ENCODE assay signal across 1 cellular context in the genomic region with DNA sequence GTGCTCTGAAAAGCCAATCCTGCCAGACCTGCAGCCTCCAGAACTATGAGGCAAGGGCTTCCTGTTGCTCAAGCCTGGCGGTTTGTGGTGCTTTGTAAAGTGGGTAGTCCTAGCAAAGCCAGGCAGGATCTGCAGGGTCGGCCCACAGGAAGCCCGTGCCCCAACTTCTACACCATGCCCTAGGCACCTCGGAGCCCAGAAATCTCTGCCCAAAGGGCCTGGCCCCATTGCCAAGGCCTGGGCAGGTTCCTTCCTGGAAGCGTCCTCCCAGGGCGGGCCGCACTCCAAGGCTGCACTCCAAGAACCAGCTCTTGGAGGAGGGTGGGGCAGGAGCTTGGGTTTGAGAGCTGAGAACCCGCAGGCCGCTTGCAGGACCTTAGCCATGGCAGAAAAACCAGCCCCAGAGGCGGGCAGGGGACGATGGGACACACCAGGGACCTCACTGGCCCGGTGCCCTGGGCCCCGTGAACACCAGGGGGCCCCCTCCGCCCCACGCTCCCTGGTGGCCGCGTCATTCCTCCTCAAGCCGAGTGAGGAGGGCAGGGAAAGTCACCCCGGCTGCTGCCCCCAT.
TF ChIP-seq lines count a peak whose summit lies in the region.

No MANE protein-coding gene starts in this region.

TF ChIP-seq in H1, 55 proteins besides CTCF, POLR2A, EP300 and RAD21:
- TF ChIP-seq FOSL1 (IDR thresholded peaks at IDR 0.05; ENCODE audit: insufficient read depth, low read depth, low read length) (no peak), BRCA1 (IDR thresholded peaks at IDR 0.05; ENCODE audit: low read depth, low read length) (no peak), MAFK (IDR thresholded peaks at IDR 0.05; ENCODE audit: low read depth, low read length) (no peak), CBX8 (IDR thresholded peaks at IDR 0.05; ENCODE audit: borderline replicate concordance, low read depth, low read length) (no peak), CHD1 (IDR thresholded peaks at IDR 0.05; ENCODE audit: low read depth, low read length) (no peak), BACH1 (IDR thresholded peaks at IDR 0.05; ENCODE audit: low read length) (no peak), TAF7 (optimal IDR thresholded peaks at IDR 0.05; ENCODE audit: borderline replicate concordance, low read depth, low read length) (no peak), KDM1A (IDR thresholded peaks at IDR 0.05; ENCODE audit: borderline replicate concordance, low read length) (no peak), RFX5 (IDR thresholded peaks at IDR 0.05; ENCODE audit: borderline replicate concordance, low read depth, low read length) (no peak), SIN3A (conservative IDR thresholded peaks at IDR 0.05 in 1 of 2, IDR thresholded peaks at IDR 0.05 in 1 of 2; ENCODE audit: low read depth in 1 of 2, low read length in 2 of 2) (no peak), SIX5 (IDR thresholded peaks at IDR 0.05; ENCODE audit: low read depth, low read length) (no peak)
- TF ChIP-seq, protein P1, sequence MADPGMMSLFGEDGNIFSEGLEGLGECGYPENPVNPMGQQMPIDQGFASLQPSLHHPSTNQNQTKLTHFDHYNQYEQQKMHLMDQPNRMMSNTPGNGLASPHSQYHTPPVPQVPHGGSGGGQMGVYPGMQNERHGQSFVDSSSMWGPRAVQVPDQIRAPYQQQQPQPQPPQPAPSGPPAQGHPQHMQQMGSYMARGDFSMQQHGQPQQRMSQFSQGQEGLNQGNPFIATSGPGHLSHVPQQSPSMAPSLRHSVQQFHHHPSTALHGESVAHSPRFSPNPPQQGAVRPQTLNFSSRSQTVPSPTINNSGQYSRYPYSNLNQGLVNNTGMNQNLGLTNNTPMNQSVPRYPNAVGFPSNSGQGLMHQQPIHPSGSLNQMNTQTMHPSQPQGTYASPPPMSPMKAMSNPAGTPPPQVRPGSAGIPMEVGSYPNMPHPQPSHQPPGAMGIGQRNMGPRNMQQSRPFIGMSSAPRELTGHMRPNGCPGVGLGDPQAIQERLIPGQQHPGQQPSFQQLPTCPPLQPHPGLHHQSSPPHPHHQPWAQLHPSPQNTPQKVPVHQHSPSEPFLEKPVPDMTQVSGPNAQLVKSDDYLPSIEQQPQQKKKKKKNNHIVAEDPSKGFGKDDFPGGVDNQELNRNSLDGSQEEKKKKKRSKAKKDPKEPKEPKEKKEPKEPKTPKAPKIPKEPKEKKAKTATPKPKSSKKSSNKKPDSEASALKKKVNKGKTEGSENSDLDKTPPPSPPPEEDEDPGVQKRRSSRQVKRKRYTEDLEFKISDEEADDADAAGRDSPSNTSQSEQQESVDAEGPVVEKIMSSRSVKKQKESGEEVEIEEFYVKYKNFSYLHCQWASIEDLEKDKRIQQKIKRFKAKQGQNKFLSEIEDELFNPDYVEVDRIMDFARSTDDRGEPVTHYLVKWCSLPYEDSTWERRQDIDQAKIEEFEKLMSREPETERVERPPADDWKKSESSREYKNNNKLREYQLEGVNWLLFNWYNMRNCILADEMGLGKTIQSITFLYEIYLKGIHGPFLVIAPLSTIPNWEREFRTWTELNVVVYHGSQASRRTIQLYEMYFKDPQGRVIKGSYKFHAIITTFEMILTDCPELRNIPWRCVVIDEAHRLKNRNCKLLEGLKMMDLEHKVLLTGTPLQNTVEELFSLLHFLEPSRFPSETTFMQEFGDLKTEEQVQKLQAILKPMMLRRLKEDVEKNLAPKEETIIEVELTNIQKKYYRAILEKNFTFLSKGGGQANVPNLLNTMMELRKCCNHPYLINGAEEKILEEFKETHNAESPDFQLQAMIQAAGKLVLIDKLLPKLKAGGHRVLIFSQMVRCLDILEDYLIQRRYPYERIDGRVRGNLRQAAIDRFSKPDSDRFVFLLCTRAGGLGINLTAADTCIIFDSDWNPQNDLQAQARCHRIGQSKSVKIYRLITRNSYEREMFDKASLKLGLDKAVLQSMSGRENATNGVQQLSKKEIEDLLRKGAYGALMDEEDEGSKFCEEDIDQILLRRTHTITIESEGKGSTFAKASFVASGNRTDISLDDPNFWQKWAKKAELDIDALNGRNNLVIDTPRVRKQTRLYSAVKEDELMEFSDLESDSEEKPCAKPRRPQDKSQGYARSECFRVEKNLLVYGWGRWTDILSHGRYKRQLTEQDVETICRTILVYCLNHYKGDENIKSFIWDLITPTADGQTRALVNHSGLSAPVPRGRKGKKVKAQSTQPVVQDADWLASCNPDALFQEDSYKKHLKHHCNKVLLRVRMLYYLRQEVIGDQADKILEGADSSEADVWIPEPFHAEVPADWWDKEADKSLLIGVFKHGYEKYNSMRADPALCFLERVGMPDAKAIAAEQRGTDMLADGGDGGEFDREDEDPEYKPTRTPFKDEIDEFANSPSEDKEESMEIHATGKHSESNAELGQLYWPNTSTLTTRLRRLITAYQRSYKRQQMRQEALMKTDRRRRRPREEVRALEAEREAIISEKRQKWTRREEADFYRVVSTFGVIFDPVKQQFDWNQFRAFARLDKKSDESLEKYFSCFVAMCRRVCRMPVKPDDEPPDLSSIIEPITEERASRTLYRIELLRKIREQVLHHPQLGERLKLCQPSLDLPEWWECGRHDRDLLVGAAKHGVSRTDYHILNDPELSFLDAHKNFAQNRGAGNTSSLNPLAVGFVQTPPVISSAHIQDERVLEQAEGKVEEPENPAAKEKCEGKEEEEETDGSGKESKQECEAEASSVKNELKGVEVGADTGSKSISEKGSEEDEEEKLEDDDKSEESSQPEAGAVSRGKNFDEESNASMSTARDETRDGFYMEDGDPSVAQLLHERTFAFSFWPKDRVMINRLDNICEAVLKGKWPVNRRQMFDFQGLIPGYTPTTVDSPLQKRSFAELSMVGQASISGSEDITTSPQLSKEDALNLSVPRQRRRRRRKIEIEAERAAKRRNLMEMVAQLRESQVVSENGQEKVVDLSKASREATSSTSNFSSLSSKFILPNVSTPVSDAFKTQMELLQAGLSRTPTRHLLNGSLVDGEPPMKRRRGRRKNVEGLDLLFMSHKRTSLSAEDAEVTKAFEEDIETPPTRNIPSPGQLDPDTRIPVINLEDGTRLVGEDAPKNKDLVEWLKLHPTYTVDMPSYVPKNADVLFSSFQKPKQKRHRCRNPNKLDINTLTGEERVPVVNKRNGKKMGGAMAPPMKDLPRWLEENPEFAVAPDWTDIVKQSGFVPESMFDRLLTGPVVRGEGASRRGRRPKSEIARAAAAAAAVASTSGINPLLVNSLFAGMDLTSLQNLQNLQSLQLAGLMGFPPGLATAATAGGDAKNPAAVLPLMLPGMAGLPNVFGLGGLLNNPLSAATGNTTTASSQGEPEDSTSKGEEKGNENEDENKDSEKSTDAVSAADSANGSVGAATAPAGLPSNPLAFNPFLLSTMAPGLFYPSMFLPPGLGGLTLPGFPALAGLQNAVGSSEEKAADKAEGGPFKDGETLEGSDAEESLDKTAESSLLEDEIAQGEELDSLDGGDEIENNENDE (IDR thresholded peaks at IDR 0.05; ENCODE audit: insufficient replicate concordance, low read length) = no peak
